In the genomic region with DNA sequence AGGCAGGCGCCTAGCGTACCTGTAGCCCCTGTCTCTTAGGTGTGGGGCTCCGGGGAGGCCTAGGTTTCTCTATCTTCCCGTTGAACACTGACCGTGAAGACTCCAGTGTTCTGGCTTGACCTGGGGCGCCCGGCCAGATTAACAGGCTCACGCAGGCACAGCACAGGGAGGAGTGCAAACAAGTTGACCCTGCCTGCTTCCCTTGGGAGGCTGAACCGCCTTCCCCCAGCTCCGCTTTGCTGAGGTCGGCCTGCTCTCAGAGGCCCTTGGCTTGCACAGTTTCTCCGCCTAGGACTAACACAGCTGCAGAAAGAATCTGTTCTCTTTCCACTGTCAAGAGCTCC, we compare ENCODE assay signal across 8 cellular contexts. TPM values are rescaled to one million over a fixed set of nuclear protein-coding genes. Genes with fewer than 3 reads are reported as not detected.
A peak's percentile ranks its signal among the peaks of the same experiment; 100 is the strongest.
DNase-seq lines count a peak whose midpoint lies in the region; ATAC-seq, FAIRE-seq and TF ChIP-seq lines count a peak whose summit lies in the region.

No MANE protein-coding gene starts in this region.

- TF ChIP-seq CTCF in 22Rv1 (IDR thresholded peaks at IDR 0.05): no peak
- no peak for TF ChIP-seq CTCF in MM.1S (IDR thresholded peaks at IDR 0.05; ENCODE audit: low read length)
- TF ChIP-seq CTCF in mammary epithelial cell (conservative IDR thresholded peaks at IDR 0.05 in 1 of 2, IDR thresholded peaks at IDR 0.05 in 1 of 2; ENCODE audit: extremely low read depth in 1 of 2, insufficient read depth in 1 of 2, low read depth in 1 of 2, low read length in 2 of 2): no peak
- TF ChIP-seq CTCF in keratinocyte (optimal IDR thresholded peaks at IDR 0.05 in 1 of 3, IDR thresholded peaks at IDR 0.05 in 1 of 3, conservative IDR thresholded peaks at IDR 0.05 in 1 of 3; ENCODE audit: extremely low read depth in 1 of 3, insufficient read depth in 2 of 3, low read length in 3 of 3): no peak
- no peak for TF ChIP-seq CTCF in spleen (IDR thresholded peaks at IDR 0.05 in 8 of 11, conservative IDR thresholded peaks at IDR 0.05 in 3 of 11)

- CTCF ChIA-PET in mammary epithelial cell (lab: Charles Lee; ENCODE audit: low non-redundant PET): interaction anchor here (0.5 to 0.6 kb wide), 3 partner anchors 68 to 295 kb away, joined by 3 to 10 read pairs (median 4); partner anchors contain the start of genes C2orf42 and TGFA

- no peaks in the 10 kb centered on the region for H3K36me3 ChIP-seq in MM.1S (replicated peaks; ENCODE audit: insufficient read depth, low read length)
- H3K36me3 ChIP-seq in mammary epithelial cell (ENCODE audit: insufficient read depth, low read length): peaks cover 15% of the 10 kb centered on the region
- peaks cover 3 to 6% of the 10 kb centered on the region in 2 experiments for H3K36me3 ChIP-seq in keratinocyte (ENCODE audit: control insufficient read depth in 2 of 2, extremely low read depth in 1 of 2, insufficient read depth in 2 of 2, low read length in 2 of 2)
- H3K36me3 ChIP-seq in spleen: peaks cover 0 to 41% (median 11%) of the 10 kb centered on the region in 6 donors

- no peaks in the 10 kb centered on the region for H3K9me1 ChIP-seq in keratinocyte (ENCODE audit: control insufficient read depth, extremely low read depth, insufficient read depth, low read length)

- H2AFZ ChIP-seq in MM.1S (ENCODE audit: low read length) (peak overlapping the region; percentile 97), mammary epithelial cell (ENCODE audit: low read depth, low read length) (peak overlapping the region; percentile 96), keratinocyte (ENCODE audit: control insufficient read depth, low read length) (peak overlapping the region; percentile 93)

- BruUV-seq in mammary epithelial cell (replicated peaks; lab: Mats Ljungman, UMichigan): no TSS peak

- WGBS in mammary epithelial cell (ENCODE audit: low coverage, missing lambda C conversion rate): 0% methylated on average over 4 of the region's 12 CpGs
- WGBS in spleen, 5 donors: 13 to 19% (median 16%) methylated on average over 12 of the region's 12 CpGs

- intact Hi-C loops in mammary epithelial cell (cut with micrococcal nuclease): no loop called here
- intact Hi-C loops in spleen (cut with DNase I; ENCODE audit: low total_unique reads): no loop called here

- no peak for FAIRE-seq in keratinocyte (lab: Jason Lieb, UNC)

- peak overlapping the region; percentile 61; the same call in 1 of the 2 replicates for H3K9ac ChIP-seq in MM.1S (ENCODE audit: low read length)
- H3K9ac ChIP-seq in mammary epithelial cell (ENCODE audit: insufficient read depth, low read length): peak overlapping the region; percentile 8
- peak overlapping the region; percentile 60 for H3K9ac ChIP-seq in keratinocyte (ENCODE audit: control insufficient read depth, extremely low read depth, insufficient read depth, low read length)

- dilution Hi-C loops in mammary epithelial cell (cut with HindIII; ENCODE audit: low sequenced_read_pairs): loop anchor here (25.0 kb wide), 1 partner anchor 346 kb away; the partner anchor contains the start of gene MXD1
- dilution Hi-C loops in keratinocyte (cut with MboI; ENCODE audit: extremely low pct_ligation_motif_present, low sequenced_read_pairs): no loop called here

- DNase-seq in MM.1S (peak; percentile 25), mammary epithelial cell (peak; percentile 41), keratinocyte (ENCODE audit: low read depth, low spot score) (no peak), spleen (peak; percentile 84), NOMO-1 (lab: John Stamatoyannopoulos, UW; ENCODE audit: unreplicated experiment in 2 of 2) (no peak), NCI-H2029 treated with DMSO at 0.1 percent for 48 hours (lab: John Stamatoyannopoulos, UW) (no peak)

- H3F3A ChIP-seq in MM.1S (ENCODE audit: insufficient read depth, low read length): peaks cover 18% of the 10 kb centered on the region

- no peaks in the 10 kb centered on the region for H3K9me2 ChIP-seq in MM.1S (replicated peaks; ENCODE audit: insufficient read depth, low read length)

- peak; percentile 7 for ATAC-seq in GM19324 (IDR thresholded peaks at IDR 0.05; ENCODE audit: low FRiP score, unreplicated experiment)

- H3K4me2 ChIP-seq in MM.1S (ENCODE audit: low read depth, low read length): peak overlapping the region; percentile 92
- peak overlapping the region; percentile 85 for H3K4me2 ChIP-seq in mammary epithelial cell (ENCODE audit: insufficient read depth, low read depth, low read length)
- H3K4me2 ChIP-seq in keratinocyte (ENCODE audit: control insufficient read depth, extremely low read depth, insufficient read depth, low read depth, low read length): peak overlapping the region; percentile 82

- TF ChIP-seq POLR2A in spleen (IDR thresholded peaks at IDR 0.05): no peak

- H3K9me3 ChIP-seq in MM.1S (replicated peaks; ENCODE audit: insufficient read depth, low read length): no peaks in the 10 kb centered on the region
- H3K9me3 ChIP-seq in mammary epithelial cell (replicated peaks; ENCODE audit: insufficient read depth, low read length): no peaks in the 10 kb centered on the region
- H3K9me3 ChIP-seq in keratinocyte (ENCODE audit: control insufficient read depth, low read depth, low read length): no peaks in the 10 kb centered on the region
- no peaks in the 10 kb centered on the region for H3K9me3 ChIP-seq in spleen

- H3K4me1 ChIP-seq in MM.1S (ENCODE audit: low read length): peaks cover 4% of the 10 kb centered on the region; the same call in 1 of the 2 replicates
- peaks cover 9% of the 10 kb centered on the region for H3K4me1 ChIP-seq in mammary epithelial cell (ENCODE audit: insufficient read depth, low read length)
- H3K4me1 ChIP-seq in keratinocyte (ENCODE audit: control insufficient read depth, extremely low read depth, insufficient read depth, low read length): peaks cover 7% of the 10 kb centered on the region
- peaks cover 3 to 58% (median 25%) of the 10 kb centered on the region in 6 donors for H3K4me1 ChIP-seq in spleen

- H4K20me1 ChIP-seq in MM.1S (ENCODE audit: insufficient read depth, low read length) (no peaks in the 10 kb centered on the region), mammary epithelial cell (ENCODE audit: insufficient read depth, low read length) (no peaks in the 10 kb centered on the region), keratinocyte (ENCODE audit: control insufficient read depth, extremely low read depth, insufficient read depth, low read length) (no peaks in the 10 kb centered on the region)

- H3K4me3 ChIP-seq in MM.1S (ENCODE audit: low read length): peak overlapping the region; percentile 91
- peak overlapping the region; percentile 46 to 93 (median 75) for H3K4me3 ChIP-seq in mammary epithelial cell (replicated peaks in 1 of 3; ENCODE audit: insufficient read depth in 1 of 3, low read depth in 2 of 3, low read length in 3 of 3)
- H3K4me3 ChIP-seq in keratinocyte (ENCODE audit: control insufficient read depth in 2 of 3, extremely low read depth in 1 of 3, insufficient read depth in 2 of 3, low read depth in 1 of 3, low read length in 3 of 3): peak overlapping the region; percentile 72 to 80 (median 77)
- peak overlapping the region; percentile 83 to 98 (median 96) for H3K4me3 ChIP-seq in spleen

- H3K27ac ChIP-seq in 22Rv1: peak overlapping the region; percentile 85
- H3K27ac ChIP-seq in MM.1S (ENCODE audit: low read length): peak overlapping the region; percentile 25; the same call in 1 of the 2 replicates
- peak overlapping the region; percentile 9 for H3K27ac ChIP-seq in mammary epithelial cell (ENCODE audit: insufficient read depth, low read depth, low read length)
- H3K27ac ChIP-seq in keratinocyte (ENCODE audit: control insufficient read depth, insufficient read depth, low read length): peak overlapping the region; percentile 53
- peak overlapping the region; percentile 70 to 92 (median 88) for H3K27ac ChIP-seq in spleen

- H3K79me2 ChIP-seq in MM.1S (ENCODE audit: low read length) (no peaks in the 10 kb centered on the region), mammary epithelial cell (ENCODE audit: insufficient read depth, low read length) (peaks cover 40% of the 10 kb centered on the region), keratinocyte (ENCODE audit: control insufficient read depth, insufficient read depth, low read length) (peaks cover 7% of the 10 kb centered on the region)

- H3K27me3 ChIP-seq in MM.1S (replicated peaks; ENCODE audit: insufficient read depth, low read length) (no peaks in the 10 kb centered on the region), mammary epithelial cell (ENCODE audit: insufficient read depth, low read length) (no peaks in the 10 kb centered on the region), keratinocyte (ENCODE audit: control insufficient read depth, extremely low read depth, insufficient read depth, low read length) (no peaks in the 10 kb centered on the region), spleen (replicated peaks in 1 of 7) (no peaks in the 10 kb centered on the region)

- in situ Hi-C loops in mammary epithelial cell (cut with MboI; ENCODE audit: low sequenced_read_pairs in 2 of 2): no loop called here

RNA-seq across cellular contexts. Expression of gene PCYOX1, which starts 0.6 kb away (rescaled TPM):
- total RNA-seq in mammary epithelial cell (10 to 100 TPM; 50.3 to 61.3 TPM), spleen (10 to 100 TPM; 19.4 to 54.3 (median 35.8) TPM)
- polyA plus RNA-seq in mammary epithelial cell (27.9 TPM), keratinocyte (40.4 to 53.4 TPM (median 46.6 TPM) in 3 replicates), spleen (1 to 10 TPM; 2.4 to 4.7 (median 4.6) TPM)
- polyA minus RNA-seq in mammary epithelial cell (33.5 TPM), keratinocyte (18.8 to 58.8 TPM (median 33.5 TPM) in 3 replicates)
- polyA plus RNA-seq in keratinocyte (2011; ENCODE audit: low read depth): 20.7 TPM
- 11.1 and 20.9 TPM in 2 replicates for polyA plus RNA-seq in keratinocyte (2011; cell fraction: cytosol; rRNA removed)
- 59.7 and 72.7 TPM in 2 replicates for polyA plus RNA-seq in keratinocyte (2011; cell fraction: nucleus; rRNA removed)
- polyA plus RNA-seq in keratinocyte (2012; ENCODE audit: low replicate concordance): 20.9 and 36.1 TPM in 2 replicates
- polyA minus RNA-seq in keratinocyte (2011; cell fraction: cytosol; rRNA and poly(A)+ RNA removed): 18.8 TPM
- polyA minus RNA-seq in keratinocyte (2011; cell fraction: nucleus; rRNA and poly(A)+ RNA removed): 41.6 and 76.9 TPM in 2 replicates

RNA-seq across cellular contexts. Expression of gene TIA1, which starts 10.1 kb away (rescaled TPM):
- 10 to 100 TPM; 53.0 to 61.6 TPM for total RNA-seq in mammary epithelial cell
- polyA plus RNA-seq in mammary epithelial cell: 22.4 TPM
- polyA minus RNA-seq in mammary epithelial cell: 70.9 TPM
- polyA plus RNA-seq in keratinocyte: 30.0 to 79.3 TPM (median 76.3 TPM) in 3 replicates
- polyA plus RNA-seq in keratinocyte (2011; ENCODE audit: low read depth): 19.8 TPM
- polyA plus RNA-seq in keratinocyte (2011; cell fraction: cytosol; rRNA removed): 13.5 and 33.1 TPM in 2 replicates
- polyA plus RNA-seq in keratinocyte (2011; cell fraction: nucleus; rRNA removed): 127 and 154 TPM in 2 replicates
- 26.3 and 29.9 TPM in 2 replicates for polyA plus RNA-seq in keratinocyte (2012; ENCODE audit: low replicate concordance)
- polyA minus RNA-seq in keratinocyte: 68.5 to 100 TPM (median 68.8 TPM) in 3 replicates
- polyA minus RNA-seq in keratinocyte (2011; cell fraction: cytosol; rRNA and poly(A)+ RNA removed): 33.8 TPM
- 56.1 and 100 TPM in 2 replicates for polyA minus RNA-seq in keratinocyte (2011; cell fraction: nucleus; rRNA and poly(A)+ RNA removed)
- total RNA-seq in spleen: 100 to 1,000 TPM; 109 to 175 (median 129) TPM
- polyA plus RNA-seq in spleen: 10 to 100 TPM; 72.5 to 87.1 (median 82.8) TPM

RNA-seq across cellular contexts. Expression of gene SNRPG, which starts 35.0 kb away (rescaled TPM):
- total RNA-seq in mammary epithelial cell (100 to 1,000 TPM in 1 of 2 donors, 10 to 100 TPM in 1; 59.7 to 222 TPM), spleen (100 to 1,000 TPM in 2 of 7 donors, 10 to 100 TPM in 5; 75.5 to 134 (median 96.8) TPM)
- polyA plus RNA-seq in mammary epithelial cell (123 TPM), keratinocyte (117 to 263 TPM (median 260 TPM) in 3 replicates), spleen (100 to 1,000 TPM; 165 to 236 (median 173) TPM)
- polyA minus RNA-seq in mammary epithelial cell (15.8 TPM), keratinocyte (3.7 to 46.8 TPM (median 14.9 TPM) in 3 replicates)
- polyA plus RNA-seq in keratinocyte (2011; ENCODE audit: low read depth): 380 TPM
- polyA plus RNA-seq in keratinocyte (2011; cell fraction: cytosol; rRNA removed): 236 and 337 TPM in 2 replicates
- polyA plus RNA-seq in keratinocyte (2011; cell fraction: nucleus; rRNA removed): 52.3 and 102 TPM in 2 replicates
- polyA plus RNA-seq in keratinocyte (2012; ENCODE audit: low replicate concordance): 185 and 276 TPM in 2 replicates
- 24.4 TPM for polyA minus RNA-seq in keratinocyte (2011; cell fraction: cytosol; rRNA and poly(A)+ RNA removed)
- polyA minus RNA-seq in keratinocyte (2011; cell fraction: nucleus; rRNA and poly(A)+ RNA removed): 2.4 and 6.2 TPM in 2 replicates

RNA-seq across cellular contexts. Expression of gene FAM136A, which starts 43.4 kb away (rescaled TPM):
- total RNA-seq in mammary epithelial cell (10 to 100 TPM; 14.5 to 37.8 TPM), spleen (10 to 100 TPM; 21.0 to 34.0 (median 24.0) TPM)
- polyA plus RNA-seq in mammary epithelial cell (30.4 TPM), keratinocyte (21.3 to 35.8 TPM (median 32.9 TPM) in 3 replicates), spleen (10 to 100 TPM; 32.4 to 39.4 (median 36.9) TPM)
- polyA minus RNA-seq in mammary epithelial cell (7.2 TPM), keratinocyte (7.6 to 13.0 TPM (median 11.1 TPM) in 3 replicates)
- polyA plus RNA-seq in keratinocyte (2011; ENCODE audit: low read depth): 18.9 TPM
- 21.1 and 28.1 TPM in 2 replicates for polyA plus RNA-seq in keratinocyte (2011; cell fraction: cytosol; rRNA removed)
- 39.9 and 53.6 TPM in 2 replicates for polyA plus RNA-seq in keratinocyte (2011; cell fraction: nucleus; rRNA removed)
- 22.4 and 34.3 TPM in 2 replicates for polyA plus RNA-seq in keratinocyte (2012; ENCODE audit: low replicate concordance)
- polyA minus RNA-seq in keratinocyte (2011; cell fraction: cytosol; rRNA and poly(A)+ RNA removed): 9.6 TPM
- 5.4 and 5.7 TPM in 2 replicates for polyA minus RNA-seq in keratinocyte (2011; cell fraction: nucleus; rRNA and poly(A)+ RNA removed)

Comparison
In these comparisons a context has a peak if more than half of its experiments do, and no peak if none do; other contexts are left out.
1. H3K27ac ChIP-seq: peak in every context shown above with its lines; median percentile 88 in spleen; 85 in 22Rv1; 53 in keratinocyte; 25 in MM.1S; 9 in mammary epithelial cell.
2. DNase-seq: peak in MM.1S (single experiment), mammary epithelial cell (single experiment) and spleen (single experiment); none in keratinocyte (single experiment), NOMO-1 (0 of 2) and NCI-H2029 treated with DMSO at 0.1 percent for 48 hours (single experiment).
3. H3K9ac ChIP-seq: peak in every context shown above with its lines; median percentile 61 in MM.1S; 60 in keratinocyte; 8 in mammary epithelial cell.
4. Peak in every context shown above with its lines, with median percentiles within 50 percentile points of each other: H2AFZ ChIP-seq, H3K4me2 ChIP-seq and H3K4me3 ChIP-seq.